11 cellular contexts compared by ENCODE assay signal in genomic region chr6:142857609-142858195, GRCh38.
DNase-seq lines count a peak whose midpoint lies in the region; ATAC-seq and TF ChIP-seq lines count a peak whose summit lies in the region.
"Had no signal": no experiment of that assay in that cellular context is flagged by ENCODE, and none has a peak within 500 bp of the region (broad histone marks: within the 10 kb centered on the region; RNA-seq: fewer than 3 reads in every experiment).

No MANE protein-coding gene starts in this region.

- no peak overlapping the region for H2AFZ ChIP-seq in DND-41 (ENCODE audit: low read depth, low read length)
- H2AFZ ChIP-seq in MM.1S (ENCODE audit: low read length) = peak overlapping the region; percentile 26; the same call in 1 of the 2 replicates

- H3K4me1 Mint-ChIP-seq in CD14-positive monocyte = peaks cover 28% of the 10 kb centered on the region

- H3K4me1 ChIP-seq in DND-41 (ENCODE audit: insufficient read depth, low read length) = peaks cover 47% of the 10 kb centered on the region
- peaks cover 39% of the 10 kb centered on the region for H3K4me1 ChIP-seq in MM.1S (ENCODE audit: low read length)

- H3K79me2 ChIP-seq in DND-41 (ENCODE audit: insufficient read depth, low read length) (no peaks in the 10 kb centered on the region), MM.1S (ENCODE audit: low read length) (peaks cover 13% of the 10 kb centered on the region)

- H3K4me3 Mint-ChIP-seq in CD14-positive monocyte = no peak overlapping the region

- no peak overlapping the region for H3K4me3 ChIP-seq in DND-41 (ENCODE audit: low read depth in 1 of 2, low read length in 2 of 2)
- peak overlapping the region; percentile 45 for H3K4me3 ChIP-seq in MM.1S (ENCODE audit: low read length)

- peaks cover 3 to 5% (median 4%) of the 10 kb centered on the region in 3 donors for H3K27me3 Mint-ChIP-seq in CD14-positive monocyte (ENCODE audit: low read depth in 3 of 3)

- DNase-seq in DND-41 (peak; percentile 43), MM.1S (no peak), germinal center (ENCODE audit: low spot score) (peak; percentile 47), CD14-positive monocyte (ENCODE audit: low spot score) (no peak), NCI-H526 treated with DMSO at 0.1 percent for 48 hours (lab: John Stamatoyannopoulos, UW) (no peak), NCI-H748 (lab: John Stamatoyannopoulos, UW; ENCODE audit: unreplicated experiment) (no peak)
- DNase-seq: left cardiac atrium; NCI-H2171; stimulated activated CD4-positive, alpha-beta T cell treated with anti-CD3 and anti-CD28 coated beads, Interleukin-12 subunit alpha, Interleukin-12 subunit beta, amount 100 ng/mL, for 4 hours had no signal

- H3K27ac Mint-ChIP-seq in CD14-positive monocyte = peak overlapping the region in 1 of 7 donors; percentile 65

- intact Hi-C loops in CD14-positive monocyte (cut with micrococcal nuclease) = no loop called here

- H3K9me3 ChIP-seq in DND-41 (ENCODE audit: insufficient read depth, low read length, severe bottlenecking) (no peaks in the 10 kb centered on the region), MM.1S (replicated peaks; ENCODE audit: insufficient read depth, low read length) (no peaks in the 10 kb centered on the region)

- H3K9me3 Mint-ChIP-seq in CD14-positive monocyte = peaks cover 0 to 2% (median 0%) of the 10 kb centered on the region in 7 donors

- H4K20me1 ChIP-seq in DND-41 (ENCODE audit: insufficient read depth, low read length) (no peaks in the 10 kb centered on the region), MM.1S (ENCODE audit: insufficient read depth, low read length) (no peaks in the 10 kb centered on the region)

- H3K27ac ChIP-seq in DND-41 (ENCODE audit: low read length) (peak overlapping the region; percentile 57), MM.1S (ENCODE audit: low read length) (peak overlapping the region; percentile 94)

- peaks cover 0 to 3% of the 10 kb centered on the region in 2 donors for H3K36me3 Mint-ChIP-seq in CD14-positive monocyte

- TF ChIP-seq CTCF in DND-41 (IDR thresholded peaks at IDR 0.05; ENCODE audit: borderline replicate concordance, extremely low read depth, low read length, poor library complexity, severe bottlenecking) (no peak), MM.1S (IDR thresholded peaks at IDR 0.05; ENCODE audit: low read length) (no peak), CD14-positive monocyte (IDR thresholded peaks at IDR 0.05) (no peak)

- H3K9ac ChIP-seq in DND-41 (ENCODE audit: low read depth, low read length) (no peak overlapping the region), MM.1S (ENCODE audit: low read length) (peak overlapping the region; percentile 86)

- ATAC-seq in DND-41 (ENCODE audit: insufficient read depth, low read depth) (peak; percentile 56), GM21515 (IDR thresholded peaks at IDR 0.05; ENCODE audit: unreplicated experiment) (peak; percentile 16), GM21367 (IDR thresholded peaks at IDR 0.05; ENCODE audit: unreplicated experiment) (no peak)
- ATAC-seq: left cardiac atrium had no signal

- H3K36me3 ChIP-seq in DND-41 (ENCODE audit: insufficient read depth, low read length) = no peaks in the 10 kb centered on the region
- no peaks in the 10 kb centered on the region for H3K36me3 ChIP-seq in MM.1S (replicated peaks; ENCODE audit: insufficient read depth, low read length)

- no peaks in the 10 kb centered on the region for H3K9me2 ChIP-seq in MM.1S (replicated peaks; ENCODE audit: insufficient read depth, low read length)

- H3K4me2 ChIP-seq in DND-41 (ENCODE audit: insufficient read depth, low read length) = peak overlapping the region; percentile 17; the same call in 1 of the 2 replicates
- H3K4me2 ChIP-seq in MM.1S (ENCODE audit: low read depth, low read length) = peak overlapping the region; percentile 86

- H3F3A ChIP-seq in MM.1S (ENCODE audit: insufficient read depth, low read length) = peaks cover 22% of the 10 kb centered on the region

- H3K27me3 ChIP-seq in DND-41 (ENCODE audit: insufficient read depth, low read length, poor library complexity) (no peaks in the 10 kb centered on the region), MM.1S (replicated peaks; ENCODE audit: insufficient read depth, low read length) (no peaks in the 10 kb centered on the region)

Comparison
In these comparisons a context has a peak if more than half of its experiments do, and no peak if none do; other contexts are left out.
1. DNase-seq: peak in DND-41 (single experiment) and germinal center (single experiment); none in MM.1S (single experiment), CD14-positive monocyte (single experiment), NCI-H526 treated with DMSO at 0.1 percent for 48 hours (single experiment) and NCI-H748 (single experiment).